Comparison of ENCODE assay signal across 11 cellular contexts in the genomic region with DNA sequence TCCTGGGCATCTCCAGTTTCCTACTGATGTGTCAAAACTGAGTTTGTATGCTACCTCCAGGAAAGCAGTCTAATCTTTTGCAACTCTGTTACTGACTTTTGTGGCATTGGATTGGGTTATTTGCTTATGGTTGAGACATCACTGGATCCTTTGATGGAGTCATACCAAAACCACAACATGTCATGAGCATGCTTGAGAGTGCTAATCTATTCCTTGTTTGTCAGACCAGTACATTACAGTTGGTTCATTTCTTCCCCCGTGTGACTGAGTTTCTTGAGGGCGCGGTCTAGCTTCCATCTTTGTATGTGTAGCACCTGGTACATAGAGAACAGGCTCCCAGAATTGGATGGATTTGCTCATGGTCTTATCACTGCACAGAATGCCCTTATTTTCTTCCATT. TPM values are rescaled to one million over a fixed set of nuclear protein-coding genes. Genes with fewer than 3 reads are reported as not detected.
DNase-seq lines count a peak whose midpoint lies in the region; ATAC-seq lines count a peak whose summit lies in the region.
"Had no signal": no experiment of that assay in that cellular context is flagged by ENCODE, and none has a peak within 500 bp of the region (broad histone marks: within the 10 kb centered on the region; RNA-seq: fewer than 3 reads in every experiment).

No MANE protein-coding gene starts in this region.

- intact Hi-C loops in activated CD4-positive, alpha-beta memory T cell treated with anti-CD3 and anti-CD28 coated beads for 36 hours (cut with micrococcal nuclease), result loop anchor here (1.0 to 5.0 kb wide), 4 partner anchors 36 to 349 kb away; a partner anchor contains a TSS

- no peaks in the 10 kb centered on the region for H3K27me3 Mint-ChIP-seq in activated CD4-positive, alpha-beta memory T cell treated with anti-CD3 and anti-CD28 coated beads for 36 hours
- no peaks in the 10 kb centered on the region for H3K27me3 Mint-ChIP-seq in activated CD4-positive, alpha-beta memory T cell treated with anti-CD3 and anti-CD28 coated beads, Interleukin-2, amount 10 ng/mL, durations not matched to agents 7 days and 5 days
- no peaks in the 10 kb centered on the region for H3K27me3 Mint-ChIP-seq in activated CD8-positive, alpha-beta T cell treated with anti-CD3 and anti-CD28 coated beads, Interleukin-2, amount 10 ng/mL, durations not matched to agents 7 days and 5 days (ENCODE audit: low read depth)

- POLR2A ChIA-PET in activated CD4-positive, alpha-beta memory T cell treated with anti-CD3 and anti-CD28 coated beads for 36 hours (lab: Charles Lee), result no interaction called here
- POLR2A ChIA-PET in activated CD4-positive, alpha-beta memory T cell treated with anti-CD3 and anti-CD28 coated beads, Interleukin-2, amount 10 ng/mL, durations not matched to agents 7 days and 5 days (lab: Charles Lee), result no interaction called here
- POLR2A ChIA-PET in activated CD8-positive, alpha-beta T cell treated with anti-CD3 and anti-CD28 coated beads, Interleukin-2, amount 10 ng/mL, durations not matched to agents 7 days and 5 days (lab: Charles Lee), result no interaction called here

- H3K4me1 Mint-ChIP-seq in activated CD4-positive, alpha-beta memory T cell treated with anti-CD3 and anti-CD28 coated beads for 36 hours (ENCODE audit: low read depth), result peaks cover 15% of the 10 kb centered on the region
- peaks cover 16% of the 10 kb centered on the region for H3K4me1 Mint-ChIP-seq in activated CD4-positive, alpha-beta memory T cell treated with anti-CD3 and anti-CD28 coated beads, Interleukin-2, amount 10 ng/mL, durations not matched to agents 7 days and 5 days
- peaks cover 14% of the 10 kb centered on the region for H3K4me1 Mint-ChIP-seq in activated CD8-positive, alpha-beta T cell treated with anti-CD3 and anti-CD28 coated beads, Interleukin-2, amount 10 ng/mL, durations not matched to agents 7 days and 5 days (ENCODE audit: low read depth)

- H3K36me3 Mint-ChIP-seq in activated CD4-positive, alpha-beta memory T cell treated with anti-CD3 and anti-CD28 coated beads for 36 hours, result peaks cover 20% of the 10 kb centered on the region
- H3K36me3 Mint-ChIP-seq in activated CD4-positive, alpha-beta memory T cell treated with anti-CD3 and anti-CD28 coated beads, Interleukin-2, amount 10 ng/mL, durations not matched to agents 7 days and 5 days (ENCODE audit: low read depth), result peaks cover 11% of the 10 kb centered on the region
- H3K36me3 Mint-ChIP-seq in activated CD8-positive, alpha-beta T cell treated with anti-CD3 and anti-CD28 coated beads, Interleukin-2, amount 10 ng/mL, durations not matched to agents 7 days and 5 days (ENCODE audit: low read depth), result peaks cover 11% of the 10 kb centered on the region

- ATAC-seq in HG02884 (IDR thresholded peaks at IDR 0.05; ENCODE audit: unreplicated experiment), result peak; percentile 84
- peak; percentile 36 for ATAC-seq in activated CD8-positive, alpha-beta T cell treated with anti-CD3 and anti-CD28 coated beads, Interleukin-2, amount 10 ng/mL, durations not matched to agents 7 days and 5 days

- H3K4me3 Mint-ChIP-seq in activated CD4-positive, alpha-beta memory T cell treated with anti-CD3 and anti-CD28 coated beads for 36 hours, result no peak overlapping the region
- H3K4me3 Mint-ChIP-seq in activated CD4-positive, alpha-beta memory T cell treated with anti-CD3 and anti-CD28 coated beads, Interleukin-2, amount 10 ng/mL, durations not matched to agents 7 days and 5 days, result no peak overlapping the region
- H3K4me3 Mint-ChIP-seq in activated CD8-positive, alpha-beta T cell treated with anti-CD3 and anti-CD28 coated beads, Interleukin-2, amount 10 ng/mL, durations not matched to agents 7 days and 5 days, result no peak overlapping the region

- CTCF ChIA-PET in activated CD4-positive, alpha-beta memory T cell treated with anti-CD3 and anti-CD28 coated beads for 36 hours (lab: Charles Lee), result no interaction called here
- CTCF ChIA-PET in activated CD4-positive, alpha-beta memory T cell treated with anti-CD3 and anti-CD28 coated beads, Interleukin-2, amount 10 ng/mL, durations not matched to agents 7 days and 5 days (lab: Charles Lee), result no interaction called here
- CTCF ChIA-PET in activated CD8-positive, alpha-beta T cell treated with anti-CD3 and anti-CD28 coated beads, Interleukin-2, amount 10 ng/mL, durations not matched to agents 7 days and 5 days (lab: Charles Lee), result interaction anchor here (0.6 kb wide), 1 partner anchor 50 kb away, joined by 4 read pairs; no protein-coding TSS in a partner anchor

- peak; percentile 71 for DNase-seq in activated CD4-positive, alpha-beta memory T cell treated with anti-CD3 and anti-CD28 coated beads for 36 hours
- no peak for DNase-seq in activated CD4-positive, alpha-beta memory T cell treated with anti-CD3 and anti-CD28 coated beads, Interleukin-2, amount 10 ng/mL, durations not matched to agents 7 days and 5 days
- no peak for DNase-seq in activated CD8-positive, alpha-beta T cell treated with anti-CD3 and anti-CD28 coated beads, Interleukin-2, amount 10 ng/mL, durations not matched to agents 7 days and 5 days
- peak; percentile 4 to 21 for DNase-seq in stimulated activated CD4-positive, alpha-beta T cell treated with anti-CD3 and anti-CD28 coated beads, Interleukin-4, amount 100 ng/mL, for 48 hours (ENCODE audit: low read depth in 2 of 2)
- DNase-seq in NCI-H1105 (lab: John Stamatoyannopoulos, UW) (no peak), medulla oblongata (ENCODE audit: extremely low spot score) (no peak), cerebellar nuclear complex (lab: John Stamatoyannopoulos, UW) (no peak)
- DNase-seq: BE2C, NCI-H1694 had no signal

- H3K27ac Mint-ChIP-seq in activated CD4-positive, alpha-beta memory T cell treated with anti-CD3 and anti-CD28 coated beads for 36 hours, result peak overlapping the region; percentile 31
- H3K27ac Mint-ChIP-seq in activated CD4-positive, alpha-beta memory T cell treated with anti-CD3 and anti-CD28 coated beads, Interleukin-2, amount 10 ng/mL, durations not matched to agents 7 days and 5 days, result no peak overlapping the region
- no peak overlapping the region for H3K27ac Mint-ChIP-seq in activated CD8-positive, alpha-beta T cell treated with anti-CD3 and anti-CD28 coated beads, Interleukin-2, amount 10 ng/mL, durations not matched to agents 7 days and 5 days

- no peaks in the 10 kb centered on the region for H3K9me3 Mint-ChIP-seq in activated CD4-positive, alpha-beta memory T cell treated with anti-CD3 and anti-CD28 coated beads for 36 hours
- H3K9me3 Mint-ChIP-seq in activated CD4-positive, alpha-beta memory T cell treated with anti-CD3 and anti-CD28 coated beads, Interleukin-2, amount 10 ng/mL, durations not matched to agents 7 days and 5 days, result no peaks in the 10 kb centered on the region
- H3K9me3 Mint-ChIP-seq in activated CD8-positive, alpha-beta T cell treated with anti-CD3 and anti-CD28 coated beads, Interleukin-2, amount 10 ng/mL, durations not matched to agents 7 days and 5 days (ENCODE audit: insufficient read depth), result no peaks in the 10 kb centered on the region

RNA-seq across cellular contexts. Expression of a gene that starts 43.2 kb away (rescaled TPM):
- 10 to 100 TPM; 63.1 to 64.0 TPM for total RNA-seq in activated CD4-positive, alpha-beta memory T cell treated with anti-CD3 and anti-CD28 coated beads for 36 hours
- 10 to 100 TPM; 50.1 to 51.7 TPM for total RNA-seq in activated CD4-positive, alpha-beta memory T cell treated with anti-CD3 and anti-CD28 coated beads, Interleukin-2, amount 10 ng/mL, durations not matched to agents 7 days and 5 days
- 10 to 100 TPM; 48.5 to 50.7 TPM for total RNA-seq in activated CD8-positive, alpha-beta T cell treated with anti-CD3 and anti-CD28 coated beads, Interleukin-2, amount 10 ng/mL, durations not matched to agents 7 days and 5 days

RNA-seq across cellular contexts. Expression of a gene that starts 43.8 kb away (rescaled TPM):
- not detected for total RNA-seq in activated CD4-positive, alpha-beta memory T cell treated with anti-CD3 and anti-CD28 coated beads for 36 hours
- total RNA-seq in activated CD4-positive, alpha-beta memory T cell treated with anti-CD3 and anti-CD28 coated beads, Interleukin-2, amount 10 ng/mL, durations not matched to agents 7 days and 5 days, result not detected
- not detected for total RNA-seq in activated CD8-positive, alpha-beta T cell treated with anti-CD3 and anti-CD28 coated beads, Interleukin-2, amount 10 ng/mL, durations not matched to agents 7 days and 5 days
- total RNA-seq: T-helper 2 cell treated with Interferon-gamma antibody and Interleukin-4, amounts not matched to agents 100 ng/mL and 5 ng/mL, for 36 hours had no signal

RNA-seq across cellular contexts. Expression of a gene that starts 53.6 kb away (rescaled TPM):
- 1 to 10 TPM; 7.6 to 8.5 TPM for total RNA-seq in activated CD4-positive, alpha-beta memory T cell treated with anti-CD3 and anti-CD28 coated beads for 36 hours
- total RNA-seq in activated CD4-positive, alpha-beta memory T cell treated with anti-CD3 and anti-CD28 coated beads, Interleukin-2, amount 10 ng/mL, durations not matched to agents 7 days and 5 days, result 1 to 10 TPM; 8.9 to 9.3 TPM
- 10 to 100 TPM; 10.4 TPM for total RNA-seq in activated CD8-positive, alpha-beta T cell treated with anti-CD3 and anti-CD28 coated beads, Interleukin-2, amount 10 ng/mL, durations not matched to agents 7 days and 5 days

Comparison
In these comparisons a context has a peak if more than half of its experiments do, and no peak if none do; other contexts are left out.
1. DNase-seq: peak in activated CD4-positive, alpha-beta memory T cell treated with anti-CD3 and anti-CD28 coated beads for 36 hours (single experiment) and stimulated activated CD4-positive, alpha-beta T cell treated with anti-CD3 and anti-CD28 coated beads, Interleukin-4, amount 100 ng/mL, for 48 hours (2 of 2); none in activated CD4-positive, alpha-beta memory T cell treated with anti-CD3 and anti-CD28 coated beads, Interleukin-2, amount 10 ng/mL, durations not matched to agents 7 days and 5 days (single experiment), activated CD8-positive, alpha-beta T cell treated with anti-CD3 and anti-CD28 coated beads, Interleukin-2, amount 10 ng/mL, durations not matched to agents 7 days and 5 days (single experiment), NCI-H1105 (single experiment), medulla oblongata (single experiment) and cerebellar nuclear complex (0 of 2).